Comparison of ENCODE assay signal across 14 cellular contexts in the genomic region with DNA sequence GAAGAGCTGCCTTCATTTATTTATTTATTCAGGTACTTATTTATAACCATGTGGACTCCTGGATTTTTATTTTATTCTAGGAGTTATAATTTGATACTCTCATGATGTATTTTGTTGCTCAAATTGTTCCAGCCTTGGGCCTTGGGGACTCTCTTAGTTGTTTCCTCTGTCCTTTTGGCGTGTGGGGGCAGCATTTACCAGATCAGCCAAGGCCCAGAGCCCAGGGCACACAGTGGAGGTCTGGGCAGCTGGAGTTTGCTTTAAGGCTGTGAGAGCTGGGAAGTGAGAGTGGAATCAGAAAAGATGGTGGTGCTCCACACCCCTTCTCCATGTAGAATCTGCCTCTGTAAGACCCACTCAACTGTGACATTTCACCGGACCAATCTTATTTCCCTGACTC.
DNase-seq lines count a peak whose midpoint lies in the region; ATAC-seq and TF ChIP-seq lines count a peak whose summit lies in the region.
"Had no signal": no experiment of that assay in that cellular context is flagged by ENCODE, and none has a peak within 500 bp of the region (broad histone marks: within the 10 kb centered on the region; RNA-seq: fewer than 3 reads in every experiment).

No MANE protein-coding gene starts in this region.

- no peak overlapping the region for H3K4me3 Mint-ChIP-seq in GM23338
- H3K4me3 Mint-ChIP-seq: activated CD8-positive, alpha-beta memory T cell treated with anti-CD3 and anti-CD28 coated beads, Interleukin-2, amount 10 ng/mL, durations not matched to agents 7 days and 5 days; effector memory CD8-positive, alpha-beta T cell had no signal

- no peaks in the 10 kb centered on the region for H3K4me1 ChIP-seq in GM23338 (ENCODE audit: insufficient read depth)

- intact Hi-C loops in cardiac septum (cut with DNase I) (no loop called here), sciatic nerve (cut with DNase I) (no loop called here)

- H3K27ac Mint-ChIP-seq in GM23338 = no peak overlapping the region
- H3K27ac Mint-ChIP-seq: activated CD8-positive, alpha-beta memory T cell treated with anti-CD3 and anti-CD28 coated beads, Interleukin-2, amount 10 ng/mL, durations not matched to agents 7 days and 5 days; effector memory CD8-positive, alpha-beta T cell had no signal

- H2AFZ ChIP-seq in GM23338 = peak overlapping the region; percentile 47; the same call in 1 of the 2 replicates

- H3K9me3 Mint-ChIP-seq in GM23338 = no peaks in the 10 kb centered on the region
- H3K9me3 Mint-ChIP-seq: effector memory CD8-positive, alpha-beta T cell had no signal

- H3K4me1 Mint-ChIP-seq in GM23338 = peaks cover 5% of the 10 kb centered on the region; the same call in 2 of the 3 replicates
- H3K4me1 Mint-ChIP-seq: activated CD8-positive, alpha-beta memory T cell treated with anti-CD3 and anti-CD28 coated beads, Interleukin-2, amount 10 ng/mL, durations not matched to agents 7 days and 5 days had no signal

- no peak for DNase-seq in GM23338 (ENCODE audit: low spot score)
- peak; percentile 69 for DNase-seq in cardiac septum (ENCODE audit: low spot score)
- DNase-seq in sciatic nerve (ENCODE audit: low spot score) = no peak
- no peak for DNase-seq in activated T-cell treated with anti-CD3 and anti-CD28 coated beads, Interleukin-2, amount 50 U/mL, for 48 hours
- DNase-seq in ureter (ENCODE audit: low spot score) = no peak
- no peak for DNase-seq in SIG-M5 (lab: John Stamatoyannopoulos, UW)
- no peak for DNase-seq in HuH-7.5 (ENCODE audit: low spot score)
- DNase-seq: activated CD8-positive, alpha-beta memory T cell treated with anti-CD3 and anti-CD28 coated beads, Interleukin-2, amount 10 ng/mL, durations not matched to agents 7 days and 5 days; DMS153; effector memory CD8-positive, alpha-beta T cell; NCI-H1417 treated with DMSO at 0.1 percent for 48 hours; NK-92 treated with Interleukin-12 subunit alpha and Interleukin-12 subunit beta, amount 100 ng/mL, for 24 hours; stimulated activated CD4-positive, alpha-beta T cell treated with anti-CD3 and anti-CD28 coated beads, Interleukin-15, amount 100 ng/mL, for 24 hours had no signal

- no peaks in the 10 kb centered on the region for H3K79me2 ChIP-seq in GM23338 (replicated peaks; ENCODE audit: insufficient read depth)

- H3K27me3 Mint-ChIP-seq in GM23338 (ENCODE audit: insufficient read depth, low read depth, poor library complexity) = peaks cover 5% of the 10 kb centered on the region

- H3F3A ChIP-seq in GM23338 (replicated peaks; ENCODE audit: low read depth) = no peaks in the 10 kb centered on the region

- no peak overlapping the region for H3K27ac ChIP-seq in GM23338 (ENCODE audit: low read depth)

- H3K4me3 ChIP-seq in GM23338 = no peak overlapping the region

- no peak overlapping the region for H3K4me2 ChIP-seq in GM23338

- peak in 1 of 2 experiments; percentile 48; a peak in 2 of 4 replicates for TF ChIP-seq CTCF in GM23338 (conservative IDR thresholded peaks at IDR 0.05; ENCODE audit: low read depth in 2 of 2)

- no peaks in the 10 kb centered on the region for H4K20me1 ChIP-seq in GM23338 (replicated peaks; ENCODE audit: insufficient read depth)

- H3K9me2 ChIP-seq in GM23338 (ENCODE audit: insufficient read depth) = no peaks in the 10 kb centered on the region; the same call in 1 of the 2 replicates

- H3K36me3 ChIP-seq in GM23338 (ENCODE audit: insufficient read depth) = no peaks in the 10 kb centered on the region

- H3K36me3 Mint-ChIP-seq in GM23338 (ENCODE audit: low read depth) = no peaks in the 10 kb centered on the region
- H3K36me3 Mint-ChIP-seq: activated CD8-positive, alpha-beta memory T cell treated with anti-CD3 and anti-CD28 coated beads, Interleukin-2, amount 10 ng/mL, durations not matched to agents 7 days and 5 days had no signal

- no peaks in the 10 kb centered on the region for H3K27me3 ChIP-seq in GM23338 (ENCODE audit: insufficient read depth)

- peak; percentile 72 for ATAC-seq in GM23338
- peak; percentile 46; the same call in 1 of the 3 replicates for ATAC-seq in SK-N-SH treated with all-trans-retinoic acid at 6 μM for 48 hours
- ATAC-seq in sciatic nerve = peak; percentile 89
- ATAC-seq: activated CD8-positive, alpha-beta memory T cell treated with anti-CD3 and anti-CD28 coated beads, Interleukin-2, amount 10 ng/mL, durations not matched to agents 7 days and 5 days; effector memory CD8-positive, alpha-beta T cell had no signal

TF ChIP-seq in GM23338, 12 proteins besides CTCF, POLR2A, EP300 and RAD21 (continues in another document):
- TF ChIP-seq JUNB (IDR thresholded peaks at IDR 0.05; ENCODE audit: unreplicated experiment) = no peak
- TF ChIP-seq ZNF114 (CRISPR knock-in tag; IDR thresholded peaks at IDR 0.05) = no peak
- no peak for TF ChIP-seq STAT1 (IDR thresholded peaks at IDR 0.05; ENCODE audit: unreplicated experiment)
- TF ChIP-seq, protein P1, sequence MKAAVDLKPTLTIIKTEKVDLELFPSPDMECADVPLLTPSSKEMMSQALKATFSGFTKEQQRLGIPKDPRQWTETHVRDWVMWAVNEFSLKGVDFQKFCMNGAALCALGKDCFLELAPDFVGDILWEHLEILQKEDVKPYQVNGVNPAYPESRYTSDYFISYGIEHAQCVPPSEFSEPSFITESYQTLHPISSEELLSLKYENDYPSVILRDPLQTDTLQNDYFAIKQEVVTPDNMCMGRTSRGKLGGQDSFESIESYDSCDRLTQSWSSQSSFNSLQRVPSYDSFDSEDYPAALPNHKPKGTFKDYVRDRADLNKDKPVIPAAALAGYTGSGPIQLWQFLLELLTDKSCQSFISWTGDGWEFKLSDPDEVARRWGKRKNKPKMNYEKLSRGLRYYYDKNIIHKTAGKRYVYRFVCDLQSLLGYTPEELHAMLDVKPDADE (IDR thresholded peaks at IDR 0.05) = no peak
- TF ChIP-seq CREB1 (CRISPR knock-in tag; IDR thresholded peaks at IDR 0.05; ENCODE audit: low read depth) = no peak
- TF ChIP-seq POLR2AphosphoS5 (IDR thresholded peaks at IDR 0.05; ENCODE audit: low read depth) = no peak
- TF ChIP-seq ZNF331 (CRISPR knock-in tag; IDR thresholded peaks at IDR 0.05; ENCODE audit: low read depth) = no peak
- TF ChIP-seq NANOG (IDR thresholded peaks at IDR 0.05; ENCODE audit: borderline replicate concordance) = no peak

TF ChIP-seq in SK-N-SH treated with all-trans-retinoic acid at 6 μM for 48 hours, 23 proteins besides CTCF, POLR2A, EP300 and RAD21:
- TF ChIP-seq ISL1 (CRISPR knock-in tag; IDR thresholded peaks at IDR 0.05) = no peak
- no peak for TF ChIP-seq BACH2 (CRISPR knock-in tag; IDR thresholded peaks at IDR 0.05; ENCODE audit: borderline replicate concordance)
- no peak for TF ChIP-seq RARB (CRISPR knock-in tag; IDR thresholded peaks at IDR 0.05)
- TF ChIP-seq, protein P2, sequence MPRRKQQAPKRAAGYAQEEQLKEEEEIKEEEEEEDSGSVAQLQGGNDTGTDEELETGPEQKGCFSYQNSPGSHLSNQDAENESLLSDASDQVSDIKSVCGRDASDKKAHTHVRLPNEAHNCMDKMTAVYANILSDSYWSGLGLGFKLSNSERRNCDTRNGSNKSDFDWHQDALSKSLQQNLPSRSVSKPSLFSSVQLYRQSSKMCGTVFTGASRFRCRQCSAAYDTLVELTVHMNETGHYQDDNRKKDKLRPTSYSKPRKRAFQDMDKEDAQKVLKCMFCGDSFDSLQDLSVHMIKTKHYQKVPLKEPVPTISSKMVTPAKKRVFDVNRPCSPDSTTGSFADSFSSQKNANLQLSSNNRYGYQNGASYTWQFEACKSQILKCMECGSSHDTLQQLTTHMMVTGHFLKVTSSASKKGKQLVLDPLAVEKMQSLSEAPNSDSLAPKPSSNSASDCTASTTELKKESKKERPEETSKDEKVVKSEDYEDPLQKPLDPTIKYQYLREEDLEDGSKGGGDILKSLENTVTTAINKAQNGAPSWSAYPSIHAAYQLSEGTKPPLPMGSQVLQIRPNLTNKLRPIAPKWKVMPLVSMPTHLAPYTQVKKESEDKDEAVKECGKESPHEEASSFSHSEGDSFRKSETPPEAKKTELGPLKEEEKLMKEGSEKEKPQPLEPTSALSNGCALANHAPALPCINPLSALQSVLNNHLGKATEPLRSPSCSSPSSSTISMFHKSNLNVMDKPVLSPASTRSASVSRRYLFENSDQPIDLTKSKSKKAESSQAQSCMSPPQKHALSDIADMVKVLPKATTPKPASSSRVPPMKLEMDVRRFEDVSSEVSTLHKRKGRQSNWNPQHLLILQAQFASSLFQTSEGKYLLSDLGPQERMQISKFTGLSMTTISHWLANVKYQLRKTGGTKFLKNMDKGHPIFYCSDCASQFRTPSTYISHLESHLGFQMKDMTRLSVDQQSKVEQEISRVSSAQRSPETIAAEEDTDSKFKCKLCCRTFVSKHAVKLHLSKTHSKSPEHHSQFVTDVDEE (CRISPR knock-in tag; IDR thresholded peaks at IDR 0.05) = no peak
- TF ChIP-seq TOX (CRISPR knock-in tag; IDR thresholded peaks at IDR 0.05; ENCODE audit: borderline replicate concordance) = no peak
- no peak for TF ChIP-seq PPARA (CRISPR knock-in tag; IDR thresholded peaks at IDR 0.05; ENCODE audit: borderline replicate concordance)
- TF ChIP-seq TCF4 (CRISPR knock-in tag; IDR thresholded peaks at IDR 0.05; ENCODE audit: borderline replicate concordance) = no peak
- no peak for TF ChIP-seq ZFP3 (CRISPR knock-in tag; IDR thresholded peaks at IDR 0.05)
